ENCODE assay signal across 8 cellular contexts in genomic region chr9:99103505-99103904, GRCh38. TPM values are rescaled to one million over a fixed set of nuclear protein-coding genes. Genes with fewer than 3 reads are reported as not detected.
DNase-seq lines count a peak whose midpoint lies in the region; ATAC-seq, FAIRE-seq and TF ChIP-seq lines count a peak whose summit lies in the region.

No MANE protein-coding gene starts in this region.

- H2BK120ac ChIP-seq in neuronal stem cell (ENCODE audit: low read depth, low read length), result no peak overlapping the region

- H2BK12ac ChIP-seq in neuronal stem cell (ENCODE audit: low read length), result no peak overlapping the region

- no peak overlapping the region for H2BK5ac ChIP-seq in neuronal stem cell (ENCODE audit: low read length)

- no peaks in the 10 kb centered on the region for H3K27me3 Mint-ChIP-seq in CD4-positive, CD25-positive, alpha-beta regulatory T cell

- peaks cover 2% of the 10 kb centered on the region for H3K79me1 ChIP-seq in neuronal stem cell (ENCODE audit: low read depth, low read length)

- H3K4me3 ChIP-seq in CD4-positive, CD25-positive, alpha-beta regulatory T cell (ENCODE audit: low read depth, low read length), result no peak overlapping the region
- H3K4me3 ChIP-seq in esophagus muscularis mucosa (peak overlapping the region; percentile 87 to 97 (median 96)), neuronal stem cell (ENCODE audit: low read length in 2 of 2) (no peak overlapping the region), pancreas (no peak overlapping the region)

- no peak for DNase-seq in CD4-positive, CD25-positive, alpha-beta regulatory T cell
- no peak for DNase-seq in RWPE1 (ENCODE audit: low spot score)
- DNase-seq in esophagus muscularis mucosa (ENCODE audit: extremely low spot score), result no peak
- DNase-seq in neuronal stem cell (ENCODE audit: low spot score), result no peak
- DNase-seq in NCI-H2107 (lab: John Stamatoyannopoulos, UW), result no peak
- DNase-seq in T-helper 9 cell, result no peak
- no peak for DNase-seq in pancreas

- TF ChIP-seq EP300 in esophagus muscularis mucosa (IDR thresholded peaks at IDR 0.05), result no peak

- H2BK15ac ChIP-seq in neuronal stem cell (ENCODE audit: low read length), result no peak overlapping the region

- TF ChIP-seq CTCF in RWPE1 (conservative IDR thresholded peaks at IDR 0.05; ENCODE audit: low read depth) (no peak), esophagus muscularis mucosa (IDR thresholded peaks at IDR 0.05) (no peak), pancreas (IDR thresholded peaks at IDR 0.05) (no peak)

- intact Hi-C loops in esophagus muscularis mucosa (cut with DNase I), result loop anchor here (10.0 kb wide), 1 partner anchor 51 kb away; no protein-coding TSS in a partner anchor
- intact Hi-C loops in pancreas (cut with DNase I), result no loop called here

- H3K27ac ChIP-seq in CD4-positive, CD25-positive, alpha-beta regulatory T cell (ENCODE audit: insufficient read depth, low read length, poor library complexity, severe bottlenecking), result peak overlapping the region; percentile 76
- peak overlapping the region; percentile 96 for H3K27ac ChIP-seq in RWPE1
- peak overlapping the region; percentile 89 to 96 (median 93) for H3K27ac ChIP-seq in esophagus muscularis mucosa (replicated peaks in 1 of 4)
- no peak overlapping the region for H3K27ac ChIP-seq in neuronal stem cell (replicated peaks; ENCODE audit: low read length)
- peak overlapping the region in 1 of 4 donors; percentile 70 for H3K27ac ChIP-seq in pancreas

- H3K4ac ChIP-seq in neuronal stem cell (ENCODE audit: low read length), result no peak overlapping the region

- no peak overlapping the region for H4K91ac ChIP-seq in neuronal stem cell (ENCODE audit: low read depth, low read length, poor library complexity)

- ATAC-seq in CD4-positive, CD25-positive, alpha-beta regulatory T cell (ENCODE audit: low read depth in 2 of 2), result no peak
- ATAC-seq in HG03571 (IDR thresholded peaks at IDR 0.05; ENCODE audit: unreplicated experiment), result no peak
- ATAC-seq in pancreas, result no peak

- H3K14ac ChIP-seq in neuronal stem cell (ENCODE audit: low read length), result no peak overlapping the region

- CTCF ChIA-PET in RWPE1 (lab: Yijun Ruan, JAX), result interaction anchor here (2.7 kb wide), 1 partner anchor 37 kb away, joined by 8 read pairs; no protein-coding TSS in a partner anchor

- H3K27me3 ChIP-seq in CD4-positive, CD25-positive, alpha-beta regulatory T cell (ENCODE audit: control insufficient read depth, insufficient read depth, low read length), result no peaks in the 10 kb centered on the region
- H3K27me3 ChIP-seq in esophagus muscularis mucosa (no peaks in the 10 kb centered on the region), neuronal stem cell (ENCODE audit: control insufficient read depth in 3 of 3, insufficient read depth in 3 of 3, low read depth in 1 of 3, low read length in 3 of 3) (peaks cover 0 to 21% (median 6%) of the 10 kb centered on the region in 3 experiments), pancreas (no peaks in the 10 kb centered on the region)

- POLR2A ChIA-PET in RWPE1 (lab: Yijun Ruan, JAX; ENCODE audit: low non-redundant PET), result no interaction called here

- H3K18ac ChIP-seq in neuronal stem cell (ENCODE audit: low read length), result peak overlapping the region; percentile 86

- no peaks in the 10 kb centered on the region for H3K36me3 ChIP-seq in CD4-positive, CD25-positive, alpha-beta regulatory T cell (ENCODE audit: control insufficient read depth, insufficient read depth, low read length)
- H3K36me3 ChIP-seq in esophagus muscularis mucosa (no peaks in the 10 kb centered on the region), neuronal stem cell (replicated peaks in 1 of 2; ENCODE audit: control insufficient read depth in 2 of 2, insufficient read depth in 2 of 2, low read length in 2 of 2) (peaks cover 0 to 7% of the 10 kb centered on the region in 2 donors), pancreas (no peaks in the 10 kb centered on the region)

- WGBS in esophagus muscularis mucosa, result 22% methylated on average over 6 of the region's 6 CpGs
- no CpG with 5 or more reads among the region's 6 CpGs for WGBS in neuronal stem cell (ENCODE audit: extremely low coverage in 2 of 2, insufficient read length in 2 of 2, insufficient replicate concordance in 1 of 2), 2 donors
- WGBS in pancreas, 2 donors, result 86 to 87% methylated on average over 6 of the region's 6 CpGs

- no peak overlapping the region for H3K23ac ChIP-seq in neuronal stem cell (ENCODE audit: low read depth, low read length, poor library complexity)

- H2AK5ac ChIP-seq in neuronal stem cell (ENCODE audit: low read depth, low read length), result no peak overlapping the region

- H3K4me3 Mint-ChIP-seq in CD4-positive, CD25-positive, alpha-beta regulatory T cell, result peak overlapping the region; percentile 92 to 96 (median 96)

- H3K9me3 Mint-ChIP-seq in CD4-positive, CD25-positive, alpha-beta regulatory T cell, result peaks cover 0 to 4% (median 0%) of the 10 kb centered on the region in 7 donors

- H3K36me3 Mint-ChIP-seq in CD4-positive, CD25-positive, alpha-beta regulatory T cell, result peaks cover 4% of the 10 kb centered on the region

- peaks cover 35% of the 10 kb centered on the region for H3K4me1 ChIP-seq in CD4-positive, CD25-positive, alpha-beta regulatory T cell (ENCODE audit: control insufficient read depth, insufficient read depth, low read length, poor library complexity, severe bottlenecking)
- H3K4me1 ChIP-seq in esophagus muscularis mucosa (peaks cover 44 to 52% (median 44%) of the 10 kb centered on the region in 4 donors), neuronal stem cell (ENCODE audit: control insufficient read depth in 2 of 2, insufficient read depth in 1 of 2, low read depth in 1 of 2, low read length in 2 of 2) (peaks cover 18 to 22% of the 10 kb centered on the region in 2 donors), pancreas (peaks cover 0 to 10% (median 5%) of the 10 kb centered on the region in 3 donors)

- FAIRE-seq in pancreas (lab: Jason Lieb, UNC), result no peak

- H3K27ac Mint-ChIP-seq in CD4-positive, CD25-positive, alpha-beta regulatory T cell, result peak overlapping the region; percentile 32 to 99 (median 85)

- no peak overlapping the region for H3K9ac ChIP-seq in neuronal stem cell (ENCODE audit: low read depth, low read length, poor library complexity)

- no peak overlapping the region for H3K4me2 ChIP-seq in neuronal stem cell (ENCODE audit: insufficient read depth, low read length, poor library complexity, severe bottlenecking)

- no peak for TF ChIP-seq POLR2A in esophagus muscularis mucosa (IDR thresholded peaks at IDR 0.05; ENCODE audit: low read depth)

- peaks cover 19 to 50% (median 33%) of the 10 kb centered on the region in 4 donors for H3K4me1 Mint-ChIP-seq in CD4-positive, CD25-positive, alpha-beta regulatory T cell

- peak overlapping the region; percentile 87 for H2AFZ ChIP-seq in neuronal stem cell (ENCODE audit: low read length)

- H4K8ac ChIP-seq in neuronal stem cell (ENCODE audit: low read depth, low read length), result no peak overlapping the region

- H3K9me3 ChIP-seq in CD4-positive, CD25-positive, alpha-beta regulatory T cell (ENCODE audit: control insufficient read depth in 2 of 2, low read length in 2 of 2), result no peaks in the 10 kb centered on the region
- H3K9me3 ChIP-seq in esophagus muscularis mucosa (no peaks in the 10 kb centered on the region), neuronal stem cell (replicated peaks in 1 of 2; ENCODE audit: control insufficient read depth in 2 of 2, insufficient read depth in 1 of 2, low read depth in 1 of 2, low read length in 2 of 2) (no peaks in the 10 kb centered on the region), pancreas (no peaks in the 10 kb centered on the region)

RNA-seq across cellular contexts. Expression of gene TGFBR1, which starts 1.4 kb away (rescaled TPM):
- 24.9 TPM for total RNA-seq in CD4-positive, CD25-positive, alpha-beta regulatory T cell
- 10 to 100 TPM; 18.0 to 27.0 (median 18.9) TPM for polyA plus RNA-seq in CD4-positive, CD25-positive, alpha-beta regulatory T cell
- total RNA-seq in esophagus muscularis mucosa (10 to 100 TPM; 33.7 to 63.1 (median 48.1) TPM), pancreas (10 to 100 TPM in 5 of 6 donors, 1 to 10 TPM in 1; 10.0 to 43.6 (median 15.3) TPM)
- polyA plus RNA-seq in neuronal stem cell (2013, experiment 1 of 2), result 44.9 TPM
- polyA plus RNA-seq in neuronal stem cell (2013, experiment 2 of 2), result 47.8 TPM
- 1 to 10 TPM; 3.5 to 5.5 TPM for polyA plus RNA-seq in pancreas

Comparison
In these comparisons a context has a peak if more than half of its experiments do, and no peak if none do; other contexts are left out.
1. H3K4me3 ChIP-seq: peak in esophagus muscularis mucosa (4 of 4); none in CD4-positive, CD25-positive, alpha-beta regulatory T cell (single experiment), neuronal stem cell (0 of 2) and pancreas (0 of 4).